ENCODE assay signal across 5 cellular contexts in genomic region chr16:88129133-88129532, GRCh38.
DNase-seq lines count a peak whose midpoint lies in the region; ATAC-seq, FAIRE-seq and TF ChIP-seq lines count a peak whose summit lies in the region.
"Not testable (repeated sequence)": the region's sequence is repeated elsewhere in the genome, so short reads cannot be mapped to it uniquely, and the experiment has no call there.

No MANE protein-coding gene starts in this region.

- H3K4me3 Mint-ChIP-seq in CD14-positive monocyte, T-helper 17 cell, endodermal cell: not testable (repeated sequence)

- not testable (repeated sequence) for H3K9me3 ChIP-seq in T-helper 17 cell (ENCODE audit: control insufficient read depth, low read length, poor library complexity, severe bottlenecking); endodermal cell (ENCODE audit: control insufficient read depth, low read length); kidney (ENCODE audit: control insufficient read depth in 1 of 2, low read length in 2 of 2); lower lobe of right lung

- not testable (repeated sequence) for H3K9me3 Mint-ChIP-seq in CD14-positive monocyte, endodermal cell

- intact Hi-C loops in CD14-positive monocyte (cut with micrococcal nuclease); kidney (cut with DNase I); lower lobe of right lung (cut with DNase I): not testable (repeated sequence)

- FAIRE-seq in kidney (lab: Jason Lieb, UNC) = not testable (repeated sequence)

- H3K27me3 ChIP-seq in endodermal cell (ENCODE audit: control insufficient read depth, insufficient read depth, low read length, poor library complexity, severe bottlenecking); lower lobe of right lung (ENCODE audit: low read depth): not testable (repeated sequence)

- not testable (repeated sequence) for ATAC-seq in T-helper 17 cell, lower lobe of right lung

- not testable (repeated sequence) for H3K4me1 Mint-ChIP-seq in CD14-positive monocyte, T-helper 17 cell, endodermal cell

- WGBS in endodermal cell (ENCODE audit: insufficient coverage in 1 of 2, insufficient read length in 1 of 2), 2 experiments = 91 to 93% methylated on average over 10 to 11 of the region's 13 CpGs

- TF ChIP-seq CTCF in CD14-positive monocyte (IDR thresholded peaks at IDR 0.05); endodermal cell (conservative IDR thresholded peaks at IDR 0.05); kidney (IDR thresholded peaks at IDR 0.05; ENCODE audit: borderline replicate concordance, extremely low read depth, insufficient read depth); lower lobe of right lung (IDR thresholded peaks at IDR 0.05): not testable (repeated sequence)

- H3K9ac ChIP-seq in endodermal cell (ENCODE audit: extremely low read depth, low read length, poor library complexity, severe bottlenecking); kidney (ENCODE audit: low read length in 2 of 2): not testable (repeated sequence)

- H3K4me3 ChIP-seq in endodermal cell (ENCODE audit: low read length); kidney (ENCODE audit: low read length in 2 of 2); lower lobe of right lung: not testable (repeated sequence)

- H3K27me3 Mint-ChIP-seq in CD14-positive monocyte (ENCODE audit: low read depth in 3 of 3); endodermal cell (ENCODE audit: insufficient read depth): not testable (repeated sequence)
- peaks cover 10% of the 10 kb centered on the region for H3K27me3 Mint-ChIP-seq in T-helper 17 cell

- DNase-seq in CD14-positive monocyte (ENCODE audit: low spot score) = peak; percentile 27
- DNase-seq in T-helper 17 cell, endodermal cell: not testable (repeated sequence)
- DNase-seq in kidney = peak; percentile 36
- peak; percentile 30 for DNase-seq in lower lobe of right lung

- H3K27ac ChIP-seq in endodermal cell (ENCODE audit: low read depth, low read length); kidney (ENCODE audit: low read depth in 2 of 2, low read length in 2 of 2); lower lobe of right lung: not testable (repeated sequence)

- not testable (repeated sequence) for H3K4me1 ChIP-seq in endodermal cell (ENCODE audit: control insufficient read depth, insufficient read depth, low read length); kidney (ENCODE audit: control insufficient read depth in 1 of 2, insufficient read depth in 1 of 2, low read depth in 1 of 2, low read length in 2 of 2); lower lobe of right lung

- H3K27ac Mint-ChIP-seq in CD14-positive monocyte = not testable (repeated sequence)
- H3K27ac Mint-ChIP-seq in T-helper 17 cell (peak overlapping the region; percentile 56), endodermal cell (peak overlapping the region; percentile 44)

- not testable (repeated sequence) for H3K36me3 ChIP-seq in endodermal cell (ENCODE audit: control insufficient read depth, insufficient read depth, low read length); kidney (ENCODE audit: control insufficient read depth in 1 of 2, insufficient read depth in 2 of 2, low read length in 2 of 2); lower lobe of right lung

- H3K36me3 Mint-ChIP-seq in CD14-positive monocyte; T-helper 17 cell (ENCODE audit: low read depth); endodermal cell (ENCODE audit: low read depth): not testable (repeated sequence)
